In the genomic region with DNA sequence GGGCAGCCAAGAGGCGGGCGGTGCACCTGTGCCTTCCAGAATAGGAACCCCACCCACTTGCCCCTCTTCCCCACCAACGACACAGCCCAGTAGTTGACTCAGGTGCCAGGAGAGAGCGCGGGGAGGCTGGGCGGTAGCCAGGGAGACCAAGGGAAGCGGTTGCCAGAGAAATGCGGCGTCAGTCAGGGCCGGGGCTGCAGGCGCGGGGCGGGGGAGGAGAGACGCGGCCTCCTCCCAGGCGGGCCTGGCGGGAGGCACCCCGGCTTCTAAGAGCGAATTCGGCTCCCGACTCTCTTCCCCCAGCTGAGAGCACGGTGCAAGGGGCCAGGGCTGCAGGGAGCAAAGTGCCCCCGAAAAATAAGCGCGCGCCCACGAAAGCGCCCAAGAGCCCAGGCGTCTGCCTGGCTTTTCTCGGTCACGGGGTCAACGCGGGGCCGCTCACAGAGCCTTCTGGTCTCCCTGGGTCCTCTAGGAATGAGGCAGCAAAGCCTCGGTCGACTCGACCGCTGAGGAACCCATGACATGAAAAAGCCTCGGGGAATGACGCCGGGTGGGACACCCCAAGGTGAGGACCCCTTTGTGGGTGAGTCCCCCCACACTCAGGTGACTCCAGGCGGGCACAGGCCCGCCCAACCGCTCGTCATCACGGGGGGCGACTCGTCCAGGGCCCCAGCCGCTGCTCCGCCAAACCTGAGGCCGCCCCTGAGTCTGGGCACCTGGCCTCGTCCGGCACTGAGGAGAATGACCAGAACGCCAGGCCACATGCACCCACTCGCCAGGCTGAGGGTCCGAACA, we compare ENCODE assay signal across 9 cellular contexts. TPM values are rescaled to one million over a fixed set of nuclear protein-coding genes. Genes with fewer than 3 reads are reported as not detected.
DNase-seq lines count a peak whose midpoint lies in the region; TF ChIP-seq lines count a peak whose summit lies in the region.
"Had no signal": no experiment of that assay in that cellular context is flagged by ENCODE, and none has a peak within 500 bp of the region (broad histone marks: within the 10 kb centered on the region; RNA-seq: fewer than 3 reads in every experiment).

No MANE protein-coding gene starts in this region.

- H3K27me3 Mint-ChIP-seq in CD14-positive monocyte (ENCODE audit: low read depth in 3 of 3) (peaks cover 63 to 87% (median 67%) of the 10 kb centered on the region in 3 donors), nephron (ENCODE audit: low read depth) (peaks cover 93% of the 10 kb centered on the region)

- POLR2A ChIA-PET in HEK293T (lab: Yijun Ruan, JAX) = interaction anchor here (1.5 to 1.6 kb wide), 2 partner anchors 104 to 106 kb away, joined by 7 to 8 read pairs; partner anchors contain the start of gene RPS17

- DNase-seq in CD14-positive monocyte (ENCODE audit: low spot score) (no peak), NCI-H1417 (lab: John Stamatoyannopoulos, UW) (peak in 2 of 3 experiments; percentile 91 to 92), SKM-1 (lab: John Stamatoyannopoulos, UW; ENCODE audit: unreplicated experiment) (no peak), NCI-H2081 treated with DMSO at 0.1 percent for 48 hours (lab: John Stamatoyannopoulos, UW) (no peak), HEK293T (ENCODE audit: extremely low spot score) (no peak)
- DNase-seq in stimulated activated CD4-positive, alpha-beta T cell treated with anti-CD3 and anti-CD28 coated beads, Interleukin-4, amount 100 ng/mL, for 24 hours = no peak
- DNase-seq: left cardiac atrium had no signal

- H3K4me3 Mint-ChIP-seq in CD14-positive monocyte (peak overlapping the region; percentile 61 to 84), nephron (peak overlapping the region; percentile 71 to 78 (median 77))

- CTCF ChIA-PET in HEK293T (lab: Yijun Ruan, JAX) = no interaction called here

- H3K27ac Mint-ChIP-seq in CD14-positive monocyte (no peak overlapping the region), nephron (peak overlapping the region in 1 of 3 experiments; percentile 72)

- H3K36me3 Mint-ChIP-seq in CD14-positive monocyte = no peaks in the 10 kb centered on the region
- no peaks in the 10 kb centered on the region for H3K36me3 Mint-ChIP-seq in nephron (ENCODE audit: low read depth)

- TF ChIP-seq CTCF in CD14-positive monocyte (IDR thresholded peaks at IDR 0.05) (no peak), nephron (IDR thresholded peaks at IDR 0.05; ENCODE audit: unreplicated experiment in 3 of 3) (no peak)

- H3K4me1 Mint-ChIP-seq in CD14-positive monocyte (peaks cover 9% of the 10 kb centered on the region), nephron (peaks cover 6% of the 10 kb centered on the region)

- H3K27ac ChIP-seq in cingulate gyrus (ENCODE audit: low read depth, low read length) = peak overlapping the region; percentile 39

- H3K9me3 Mint-ChIP-seq in CD14-positive monocyte (peaks cover 0 to 13% (median 10%) of the 10 kb centered on the region in 7 donors), nephron (no peaks in the 10 kb centered on the region)

- intact Hi-C loops in CD14-positive monocyte (cut with micrococcal nuclease) = no loop called here

TF ChIP-seq in HEK293T, 16 proteins besides CTCF, POLR2A, EP300 and RAD21:
- no peak for TF ChIP-seq BHLHE40 (IDR thresholded peaks at IDR 0.05; ENCODE audit: borderline replicate concordance)
- TF ChIP-seq ZNF384 (IDR thresholded peaks at IDR 0.05) = no peak
- TF ChIP-seq CTBP1 (IDR thresholded peaks at IDR 0.05; ENCODE audit: borderline replicate concordance) = no peak
- TF ChIP-seq SP1 (IDR thresholded peaks at IDR 0.05) = no peak
- no peak for TF ChIP-seq HDGF (IDR thresholded peaks at IDR 0.05; ENCODE audit: borderline replicate concordance)
- no peak for TF ChIP-seq FOXM1 (IDR thresholded peaks at IDR 0.05; ENCODE audit: borderline replicate concordance)
- no peak for TF ChIP-seq NFRKB (IDR thresholded peaks at IDR 0.05)
- no peak for TF ChIP-seq FOXA1 (IDR thresholded peaks at IDR 0.05)
- no peak for TF ChIP-seq ARNT (IDR thresholded peaks at IDR 0.05)
- no peak for TF ChIP-seq L3MBTL2 (conservative IDR thresholded peaks at IDR 0.05)
- no peak for TF ChIP-seq LEF1 (IDR thresholded peaks at IDR 0.05; ENCODE audit: borderline replicate concordance)
- no peak for TF ChIP-seq SUZ12 (IDR thresholded peaks at IDR 0.05)
- TF ChIP-seq FOXK2 (IDR thresholded peaks at IDR 0.05) = no peak
- TF ChIP-seq TARDBP (IDR thresholded peaks at IDR 0.05) = no peak
TF ChIP-seq in HEK293T: peak in this region for 0.

RNA-seq across cellular contexts. Expression of gene CPEB1, which starts 0.7 kb away (rescaled TPM):
- polyA plus RNA-seq in CD14-positive monocyte = not detected

Comparison
In these comparisons a context has a peak if more than half of its experiments do, and no peak if none do; other contexts are left out.
1. DNase-seq: peak in NCI-H1417 (2 of 3); none in CD14-positive monocyte (single experiment), SKM-1 (single experiment), NCI-H2081 treated with DMSO at 0.1 percent for 48 hours (single experiment), HEK293T (single experiment) and stimulated activated CD4-positive, alpha-beta T cell treated with anti-CD3 and anti-CD28 coated beads, Interleukin-4, amount 100 ng/mL, for 24 hours (single experiment).